ENCODE assay signal across 7 cellular contexts in genomic region chr6:34695729-34696188, GRCh38. TPM values are rescaled to one million over a fixed set of nuclear protein-coding genes. Genes with fewer than 3 reads are reported as not detected.
DNase-seq lines count a peak whose midpoint lies in the region; ATAC-seq lines count a peak whose summit lies in the region.

No MANE protein-coding gene starts in this region.

- no peaks in the 10 kb centered on the region for H3K27me3 Mint-ChIP-seq in activated CD4-positive, alpha-beta memory T cell treated with anti-CD3 and anti-CD28 coated beads for 36 hours

- H3K27me3 ChIP-seq in iPS DF 6.9 (ENCODE audit: control insufficient read depth, insufficient read depth, low read length): no peaks in the 10 kb centered on the region

- no peaks in the 10 kb centered on the region for H3K9me3 ChIP-seq in iPS DF 6.9 (ENCODE audit: control insufficient read depth, insufficient read depth, low read length)

- peaks cover 2% of the 10 kb centered on the region for H3K36me3 Mint-ChIP-seq in activated CD4-positive, alpha-beta memory T cell treated with anti-CD3 and anti-CD28 coated beads for 36 hours
- peaks cover 38% of the 10 kb centered on the region for H3K36me3 Mint-ChIP-seq in stimulated activated effector memory CD8-positive, alpha-beta T cell treated with anti-CD3 and anti-CD28 coated beads, Interleukin-12 subunit alpha, Interleukin-12 subunit beta, amount 100 ng/mL, for 72 hours

- peak overlapping the region; percentile 38 for H3K27ac Mint-ChIP-seq in activated CD4-positive, alpha-beta memory T cell treated with anti-CD3 and anti-CD28 coated beads for 36 hours
- peak overlapping the region; percentile 91 for H3K27ac Mint-ChIP-seq in stimulated activated effector memory CD8-positive, alpha-beta T cell treated with anti-CD3 and anti-CD28 coated beads, Interleukin-12 subunit alpha, Interleukin-12 subunit beta, amount 100 ng/mL, for 72 hours

- intact Hi-C loops in activated CD4-positive, alpha-beta memory T cell treated with anti-CD3 and anti-CD28 coated beads for 36 hours (cut with micrococcal nuclease): loop anchor here (1.0 to 5.0 kb wide), 2 partner anchors 22 to 38 kb away; no protein-coding TSS in a partner anchor

- no peaks in the 10 kb centered on the region for H3K36me3 ChIP-seq in iPS DF 6.9 (ENCODE audit: control insufficient read depth, insufficient read depth, low read length)

- H3K4me3 Mint-ChIP-seq in activated CD4-positive, alpha-beta memory T cell treated with anti-CD3 and anti-CD28 coated beads for 36 hours: peak overlapping the region; percentile 87
- H3K4me3 Mint-ChIP-seq in stimulated activated effector memory CD8-positive, alpha-beta T cell treated with anti-CD3 and anti-CD28 coated beads, Interleukin-12 subunit alpha, Interleukin-12 subunit beta, amount 100 ng/mL, for 72 hours: peak overlapping the region; percentile 90

- no peak for ATAC-seq in stimulated activated effector memory CD8-positive, alpha-beta T cell treated with anti-CD3 and anti-CD28 coated beads, Interleukin-12 subunit alpha, Interleukin-12 subunit beta, amount 100 ng/mL, for 72 hours
- ATAC-seq in HG03378 (IDR thresholded peaks at IDR 0.05; ENCODE audit: unreplicated experiment): no peak

- POLR2A ChIA-PET in activated CD4-positive, alpha-beta memory T cell treated with anti-CD3 and anti-CD28 coated beads for 36 hours (lab: Charles Lee): interaction anchor here (1.4 to 2.8 kb wide), 3 partner anchors 23 to 61 kb away, joined by 5 to 28 read pairs (median 21); partner anchors contain the start of gene SNRPC

- 100% methylated on average over 1 of the region's 5 CpGs for whole genome bisulfite sequencing in iPS DF 6.9 (ENCODE audit: insufficient coverage, insufficient read length)

- H3K4me3 ChIP-seq in iPS DF 6.9 (ENCODE audit: low read length): peak overlapping the region; percentile 91

- H3K9me3 Mint-ChIP-seq in activated CD4-positive, alpha-beta memory T cell treated with anti-CD3 and anti-CD28 coated beads for 36 hours: no peaks in the 10 kb centered on the region
- no peaks in the 10 kb centered on the region for H3K9me3 Mint-ChIP-seq in stimulated activated effector memory CD8-positive, alpha-beta T cell treated with anti-CD3 and anti-CD28 coated beads, Interleukin-12 subunit alpha, Interleukin-12 subunit beta, amount 100 ng/mL, for 72 hours

- CTCF ChIA-PET in activated CD4-positive, alpha-beta memory T cell treated with anti-CD3 and anti-CD28 coated beads for 36 hours (lab: Charles Lee): interaction anchor here (0.9 to 2.1 kb wide), 5 partner anchors 20 to 169 kb away, joined by 3 to 8 read pairs (median 4); partner anchors contain the start of gene SNRPC

- DNase-seq in HT-29 (ENCODE audit: low spot score) (peak; percentile 31), iPS DF 6.9 (ENCODE audit: low read depth, low spot score) (no peak), NCI-H1048 (lab: John Stamatoyannopoulos, UW) (no peak), NCI-H2081 treated with DMSO at 0.1 percent for 48 hours (lab: John Stamatoyannopoulos, UW) (no peak)
- no peak for DNase-seq in activated CD4-positive, alpha-beta memory T cell treated with anti-CD3 and anti-CD28 coated beads for 36 hours
- DNase-seq in stimulated activated effector memory CD8-positive, alpha-beta T cell treated with anti-CD3 and anti-CD28 coated beads, Interleukin-12 subunit alpha, Interleukin-12 subunit beta, amount 100 ng/mL, for 72 hours (ENCODE audit: low spot score in 2 of 2): no peak

- no peaks in the 10 kb centered on the region for H3K4me1 ChIP-seq in iPS DF 6.9 (ENCODE audit: control insufficient read depth, insufficient read depth, low read length)

- peaks cover 52% of the 10 kb centered on the region for H3K4me1 Mint-ChIP-seq in activated CD4-positive, alpha-beta memory T cell treated with anti-CD3 and anti-CD28 coated beads for 36 hours (ENCODE audit: low read depth)
- H3K4me1 Mint-ChIP-seq in stimulated activated effector memory CD8-positive, alpha-beta T cell treated with anti-CD3 and anti-CD28 coated beads, Interleukin-12 subunit alpha, Interleukin-12 subunit beta, amount 100 ng/mL, for 72 hours: peaks cover 42% of the 10 kb centered on the region

- H3K27ac ChIP-seq in iPS DF 6.9 (ENCODE audit: low read length): no peak overlapping the region

RNA-seq across cellular contexts. Expression of gene ILRUN, which starts 0.8 kb away (rescaled TPM):
- total RNA-seq in HT-29 (2014; rRNA removed; shearing (Covaris generic)): 47.7 and 50.7 TPM in 2 replicates
- total RNA-seq in activated CD4-positive, alpha-beta memory T cell treated with anti-CD3 and anti-CD28 coated beads for 36 hours: 10 to 100 TPM; 62.3 to 65.2 TPM
